9 cellular contexts compared by ENCODE assay signal in genomic region chr9:130172858-130173461, GRCh38. TPM values are rescaled to one million over a fixed set of nuclear protein-coding genes. Genes with fewer than 3 reads are reported as not detected.
A peak's percentile ranks its signal among the peaks of the same experiment; 100 is the strongest.
DNase-seq lines count a peak whose midpoint lies in the region; ATAC-seq and TF ChIP-seq lines count a peak whose summit lies in the region.
"Had no signal": no experiment of that assay in that cellular context is flagged by ENCODE, and none has a peak within 500 bp of the region (broad histone marks: within the 10 kb centered on the region; RNA-seq: fewer than 3 reads in every experiment).

No MANE protein-coding gene starts in this region.

- peaks cover 15% of the 10 kb centered on the region for H3F3A ChIP-seq in neural progenitor cell (ENCODE audit: low read depth)

- H3K79me2 ChIP-seq in neural progenitor cell (ENCODE audit: low read depth) = peaks cover 28% of the 10 kb centered on the region

- H2AFZ ChIP-seq in neural progenitor cell (replicated peaks) = peak overlapping the region; percentile 30

- 10% methylated on average over 2 of the region's 55 CpGs; no CpG with 5 or more reads in 1 of the 2 donors for WGBS in transverse colon (ENCODE audit: low coverage in 1 of 2), 2 donors

- peak overlapping the region; percentile 91 for H3K4me2 ChIP-seq in neural progenitor cell

- peaks cover 11% of the 10 kb centered on the region for H3K27me3 ChIP-seq in neural progenitor cell
- peaks cover 31% of the 10 kb centered on the region for H3K27me3 ChIP-seq in transverse colon

- H3K36me3 Mint-ChIP-seq in activated CD8-positive, alpha-beta memory T cell treated with anti-CD3 and anti-CD28 coated beads, Interleukin-2, amount 10 ng/mL, durations not matched to agents 7 days and 5 days = no peaks in the 10 kb centered on the region
- H3K36me3 Mint-ChIP-seq in neural progenitor cell = no peaks in the 10 kb centered on the region

- no peak overlapping the region for H3K27ac ChIP-seq in neural progenitor cell
- peak overlapping the region; percentile 80 to 87 (median 84) for H3K27ac ChIP-seq in transverse colon

- peak; percentile 23 for DNase-seq in NCI-H2227 (lab: John Stamatoyannopoulos, UW; ENCODE audit: unreplicated experiment)
- no peak for DNase-seq in NCI-H2227 treated with DMSO at 0.1 percent for 48 hours (lab: John Stamatoyannopoulos, UW)
- no peak for DNase-seq in activated CD8-positive, alpha-beta memory T cell treated with anti-CD3 and anti-CD28 coated beads, Interleukin-2, amount 10 ng/mL, durations not matched to agents 7 days and 5 days
- DNase-seq in epithelial cell of esophagus (ENCODE audit: low read depth) = peak; percentile 37
- DNase-seq in neural progenitor cell (ENCODE audit: low spot score) = peak; percentile 60
- DNase-seq in transverse colon = no peak
- DNase-seq in HT-29 (ENCODE audit: low spot score) = no peak
- no peak for DNase-seq in GM19238 (ENCODE audit: insufficient read length, low spot score)
- DNase-seq: DND-41 had no signal

- no peaks in the 10 kb centered on the region for H3K9me3 Mint-ChIP-seq in activated CD8-positive, alpha-beta memory T cell treated with anti-CD3 and anti-CD28 coated beads, Interleukin-2, amount 10 ng/mL, durations not matched to agents 7 days and 5 days (ENCODE audit: low read depth)
- no peaks in the 10 kb centered on the region for H3K9me3 Mint-ChIP-seq in neural progenitor cell

- no peak for TF ChIP-seq POLR2A in transverse colon (IDR thresholded peaks at IDR 0.05)

- no peak overlapping the region for H3K27ac Mint-ChIP-seq in activated CD8-positive, alpha-beta memory T cell treated with anti-CD3 and anti-CD28 coated beads, Interleukin-2, amount 10 ng/mL, durations not matched to agents 7 days and 5 days
- peak overlapping the region; percentile 66 for H3K27ac Mint-ChIP-seq in neural progenitor cell

- no peak overlapping the region for H3K9ac ChIP-seq in neural progenitor cell

- H4K20me1 ChIP-seq in neural progenitor cell (ENCODE audit: low read depth) = no peaks in the 10 kb centered on the region

- H3K27me3 Mint-ChIP-seq in activated CD8-positive, alpha-beta memory T cell treated with anti-CD3 and anti-CD28 coated beads, Interleukin-2, amount 10 ng/mL, durations not matched to agents 7 days and 5 days = peaks cover 27% of the 10 kb centered on the region
- peaks cover 18% of the 10 kb centered on the region for H3K27me3 Mint-ChIP-seq in neural progenitor cell (ENCODE audit: insufficient read depth, low read depth)

- intact Hi-C loops in transverse colon (cut with DNase I; ENCODE audit: low total_unique reads) = loop anchor here (5.0 kb wide), 1 partner anchor 221 kb away; no protein-coding TSS in a partner anchor

- TF ChIP-seq CTCF in epithelial cell of esophagus (IDR thresholded peaks at IDR 0.05; ENCODE audit: insufficient read depth, low read depth, low read length, missing control alignments) (no peak), neural progenitor cell (IDR thresholded peaks at IDR 0.05) (peak; percentile 32), transverse colon (IDR thresholded peaks at IDR 0.05) (no peak)

- no peak for TF ChIP-seq EP300 in transverse colon (IDR thresholded peaks at IDR 0.05; ENCODE audit: low read depth)

- peak overlapping the region; percentile 52 for H3K4me3 Mint-ChIP-seq in activated CD8-positive, alpha-beta memory T cell treated with anti-CD3 and anti-CD28 coated beads, Interleukin-2, amount 10 ng/mL, durations not matched to agents 7 days and 5 days
- peak overlapping the region; percentile 91 for H3K4me3 Mint-ChIP-seq in neural progenitor cell

- ATAC-seq in activated CD8-positive, alpha-beta memory T cell treated with anti-CD3 and anti-CD28 coated beads, Interleukin-2, amount 10 ng/mL, durations not matched to agents 7 days and 5 days = peak; percentile 13

- peaks cover 10% of the 10 kb centered on the region for H3K4me1 Mint-ChIP-seq in activated CD8-positive, alpha-beta memory T cell treated with anti-CD3 and anti-CD28 coated beads, Interleukin-2, amount 10 ng/mL, durations not matched to agents 7 days and 5 days
- peaks cover 20% of the 10 kb centered on the region for H3K4me1 Mint-ChIP-seq in neural progenitor cell

- in situ Hi-C loops in transverse colon (cut with MboI; ENCODE audit: low pct_ligation_motif_present in 1 of 4, low pct_unique_long_range_greater_than_20kb in 1 of 4, low sequenced_read_pairs in 3 of 4) = no loop called here

- H3K4me3 ChIP-seq in epithelial cell of esophagus (ENCODE audit: low read length) (peak overlapping the region; percentile 62), neural progenitor cell (peak overlapping the region; percentile 85), transverse colon (peak overlapping the region; percentile 26 to 71 (median 51))

- CTCF ChIA-PET in activated CD8-positive, alpha-beta memory T cell treated with anti-CD3 and anti-CD28 coated beads, Interleukin-2, amount 10 ng/mL, durations not matched to agents 7 days and 5 days (lab: Charles Lee) = interaction anchor here (0.7 to 1.4 kb wide), 2 partner anchors 48 to 69 kb away, joined by 3 to 4 read pairs; no protein-coding TSS in a partner anchor

- H3K9me3 ChIP-seq in neural progenitor cell (ENCODE audit: low read depth) (no peaks in the 10 kb centered on the region), transverse colon (no peaks in the 10 kb centered on the region)

- H3K36me3 ChIP-seq in neural progenitor cell = no peaks in the 10 kb centered on the region
- no peaks in the 10 kb centered on the region for H3K36me3 ChIP-seq in transverse colon

- H3K4me1 ChIP-seq in neural progenitor cell = peaks cover 3% of the 10 kb centered on the region
- H3K4me1 ChIP-seq in transverse colon = peaks cover 0 to 30% (median 18%) of the 10 kb centered on the region in 4 donors

RNA-seq across cellular contexts. Expression of gene NCS1, which starts 0.8 kb away (rescaled TPM):
- 10 to 100 TPM in 1 of 2 experiments, 1 to 10 TPM in 1; 4.0 to 16.9 TPM for total RNA-seq in activated CD8-positive, alpha-beta memory T cell treated with anti-CD3 and anti-CD28 coated beads, Interleukin-2, amount 10 ng/mL, durations not matched to agents 7 days and 5 days
- total RNA-seq in neural progenitor cell (ENCODE audit: low replicate concordance) (16.0 and 28.5 TPM in 2 replicates), transverse colon (10 to 100 TPM; 11.9 to 66.5 (median 25.9) TPM)
- 6.9 and 7.0 TPM in 2 replicates for total RNA-seq in HT-29 (2014; rRNA removed; shearing (Covaris generic))

Comparison
In these comparisons a context has a peak if more than half of its experiments do, and no peak if none do; other contexts are left out.
1. DNase-seq: peak in NCI-H2227 (single experiment), epithelial cell of esophagus (single experiment) and neural progenitor cell (single experiment); none in NCI-H2227 treated with DMSO at 0.1 percent for 48 hours (single experiment), activated CD8-positive, alpha-beta memory T cell treated with anti-CD3 and anti-CD28 coated beads, Interleukin-2, amount 10 ng/mL, durations not matched to agents 7 days and 5 days (single experiment), transverse colon (single experiment), HT-29 (single experiment) and GM19238 (single experiment).
2. Peak in every context shown above with its lines, with median percentiles within 50 percentile points of each other: H3K4me3 ChIP-seq.